22 cellular contexts compared by ENCODE assay signal in the genomic region with DNA sequence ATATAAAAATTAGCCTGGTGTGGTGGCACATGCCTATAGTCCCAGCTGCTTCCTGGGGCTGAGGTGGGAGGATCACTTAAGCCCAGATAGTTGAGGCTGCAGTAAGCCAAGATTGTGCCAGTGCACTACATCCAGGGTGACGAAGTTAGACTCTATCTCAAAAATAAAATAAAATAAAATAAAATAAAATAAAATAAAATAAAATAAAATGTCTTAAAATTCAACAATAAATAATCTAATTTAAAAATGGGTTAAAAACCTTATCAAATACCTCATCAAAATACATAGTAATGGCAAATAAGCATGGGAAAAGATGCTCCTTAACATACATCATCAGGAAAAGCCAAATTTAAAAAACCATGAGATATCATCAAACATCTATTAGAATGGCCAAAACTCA.
"Had no signal": no experiment of that assay in that cellular context is flagged by ENCODE, and none has a peak within 500 bp of the region (broad histone marks: within the 10 kb centered on the region; RNA-seq: fewer than 3 reads in every experiment).

No MANE protein-coding gene starts in this region.

- H3K27ac Mint-ChIP-seq: dendritic cell treated with granulocyte-macrophage colony-stimulating factor and Interleukin-4, amounts not matched to agents 40 ng/mL and 50 ng/mL, for 4 days; effector memory CD8-positive, alpha-beta T cell; endodermal cell had no signal

- ATAC-seq: effector memory CD8-positive, alpha-beta T cell; esophagus mucosa; foreskin keratinocyte; gastrocnemius medialis; gastroesophageal sphincter; heart left ventricle; heart right ventricle had no signal

- H3K4me1 Mint-ChIP-seq: endodermal cell had no signal

- DNase-seq: colonic mucosa; cortex of kidney; dermis blood vessel endothelial cell; dorsolateral prefrontal cortex; effector CD4-positive, alpha-beta T cell; effector CD8-positive, alpha-beta T cell; effector memory CD4-positive, alpha-beta T cell; effector memory CD8-positive, alpha-beta T cell; endodermal cell; erythroblast; esophagus squamous epithelium; foreskin fibroblast; foreskin keratinocyte; foreskin melanocyte; gastrocnemius medialis; glutamatergic neuron; head of caudate nucleus; heart left ventricle; heart right ventricle had no signal

- H3K4me3 Mint-ChIP-seq: dendritic cell treated with granulocyte-macrophage colony-stimulating factor and Interleukin-4, amounts not matched to agents 40 ng/mL and 50 ng/mL, for 4 days; effector memory CD8-positive, alpha-beta T cell; endodermal cell had no signal

- H3K27me3 Mint-ChIP-seq: dendritic cell treated with granulocyte-macrophage colony-stimulating factor and Interleukin-4, amounts not matched to agents 40 ng/mL and 50 ng/mL, for 4 days; effector memory CD8-positive, alpha-beta T cell had no signal
